ENCODE assay signal across 1 cellular context in the genomic region with DNA sequence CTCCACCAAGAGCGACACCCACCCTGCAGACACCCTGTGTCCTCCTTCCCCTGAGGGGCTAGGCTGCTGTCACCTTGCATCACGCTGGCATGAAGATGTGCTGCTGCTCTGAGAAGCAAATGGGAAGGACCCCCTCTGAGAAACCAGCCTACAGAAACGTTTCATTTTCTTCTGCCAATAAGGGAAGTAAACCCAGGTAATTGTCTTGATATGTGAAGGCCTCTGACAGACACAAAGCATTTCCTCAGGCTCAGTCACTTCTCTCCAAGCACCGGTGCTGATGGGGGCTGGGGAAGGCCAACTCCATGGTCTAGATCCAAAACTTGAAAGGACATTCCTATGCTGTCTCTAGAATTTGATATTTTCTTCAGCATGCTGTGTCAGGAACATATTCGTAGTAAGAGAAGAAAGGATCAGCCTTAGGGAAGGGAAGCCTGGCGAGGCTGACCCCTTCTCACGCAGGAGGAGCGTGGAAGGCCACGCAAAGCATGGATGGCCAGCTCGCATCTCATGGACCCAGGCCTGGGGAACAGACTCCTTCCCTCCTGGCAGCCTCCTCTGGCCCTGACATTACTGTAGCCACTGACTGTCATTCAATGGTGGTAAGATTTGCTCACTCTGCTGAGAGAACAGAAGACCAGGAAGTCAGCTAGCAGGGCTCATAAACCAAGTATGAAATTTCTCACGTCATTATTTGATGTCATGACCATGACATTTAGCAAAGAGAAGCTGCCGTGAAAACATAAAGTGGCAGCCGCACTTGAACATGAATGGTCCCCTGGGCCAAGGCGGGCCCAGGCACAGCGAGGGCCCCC.
TF ChIP-seq lines count a peak whose summit lies in the region.

No MANE protein-coding gene starts in this region.

TF ChIP-seq in GM23338, 12 proteins besides CTCF, POLR2A, EP300 and RAD21 (continued from another document):
- TF ChIP-seq, protein P1, sequence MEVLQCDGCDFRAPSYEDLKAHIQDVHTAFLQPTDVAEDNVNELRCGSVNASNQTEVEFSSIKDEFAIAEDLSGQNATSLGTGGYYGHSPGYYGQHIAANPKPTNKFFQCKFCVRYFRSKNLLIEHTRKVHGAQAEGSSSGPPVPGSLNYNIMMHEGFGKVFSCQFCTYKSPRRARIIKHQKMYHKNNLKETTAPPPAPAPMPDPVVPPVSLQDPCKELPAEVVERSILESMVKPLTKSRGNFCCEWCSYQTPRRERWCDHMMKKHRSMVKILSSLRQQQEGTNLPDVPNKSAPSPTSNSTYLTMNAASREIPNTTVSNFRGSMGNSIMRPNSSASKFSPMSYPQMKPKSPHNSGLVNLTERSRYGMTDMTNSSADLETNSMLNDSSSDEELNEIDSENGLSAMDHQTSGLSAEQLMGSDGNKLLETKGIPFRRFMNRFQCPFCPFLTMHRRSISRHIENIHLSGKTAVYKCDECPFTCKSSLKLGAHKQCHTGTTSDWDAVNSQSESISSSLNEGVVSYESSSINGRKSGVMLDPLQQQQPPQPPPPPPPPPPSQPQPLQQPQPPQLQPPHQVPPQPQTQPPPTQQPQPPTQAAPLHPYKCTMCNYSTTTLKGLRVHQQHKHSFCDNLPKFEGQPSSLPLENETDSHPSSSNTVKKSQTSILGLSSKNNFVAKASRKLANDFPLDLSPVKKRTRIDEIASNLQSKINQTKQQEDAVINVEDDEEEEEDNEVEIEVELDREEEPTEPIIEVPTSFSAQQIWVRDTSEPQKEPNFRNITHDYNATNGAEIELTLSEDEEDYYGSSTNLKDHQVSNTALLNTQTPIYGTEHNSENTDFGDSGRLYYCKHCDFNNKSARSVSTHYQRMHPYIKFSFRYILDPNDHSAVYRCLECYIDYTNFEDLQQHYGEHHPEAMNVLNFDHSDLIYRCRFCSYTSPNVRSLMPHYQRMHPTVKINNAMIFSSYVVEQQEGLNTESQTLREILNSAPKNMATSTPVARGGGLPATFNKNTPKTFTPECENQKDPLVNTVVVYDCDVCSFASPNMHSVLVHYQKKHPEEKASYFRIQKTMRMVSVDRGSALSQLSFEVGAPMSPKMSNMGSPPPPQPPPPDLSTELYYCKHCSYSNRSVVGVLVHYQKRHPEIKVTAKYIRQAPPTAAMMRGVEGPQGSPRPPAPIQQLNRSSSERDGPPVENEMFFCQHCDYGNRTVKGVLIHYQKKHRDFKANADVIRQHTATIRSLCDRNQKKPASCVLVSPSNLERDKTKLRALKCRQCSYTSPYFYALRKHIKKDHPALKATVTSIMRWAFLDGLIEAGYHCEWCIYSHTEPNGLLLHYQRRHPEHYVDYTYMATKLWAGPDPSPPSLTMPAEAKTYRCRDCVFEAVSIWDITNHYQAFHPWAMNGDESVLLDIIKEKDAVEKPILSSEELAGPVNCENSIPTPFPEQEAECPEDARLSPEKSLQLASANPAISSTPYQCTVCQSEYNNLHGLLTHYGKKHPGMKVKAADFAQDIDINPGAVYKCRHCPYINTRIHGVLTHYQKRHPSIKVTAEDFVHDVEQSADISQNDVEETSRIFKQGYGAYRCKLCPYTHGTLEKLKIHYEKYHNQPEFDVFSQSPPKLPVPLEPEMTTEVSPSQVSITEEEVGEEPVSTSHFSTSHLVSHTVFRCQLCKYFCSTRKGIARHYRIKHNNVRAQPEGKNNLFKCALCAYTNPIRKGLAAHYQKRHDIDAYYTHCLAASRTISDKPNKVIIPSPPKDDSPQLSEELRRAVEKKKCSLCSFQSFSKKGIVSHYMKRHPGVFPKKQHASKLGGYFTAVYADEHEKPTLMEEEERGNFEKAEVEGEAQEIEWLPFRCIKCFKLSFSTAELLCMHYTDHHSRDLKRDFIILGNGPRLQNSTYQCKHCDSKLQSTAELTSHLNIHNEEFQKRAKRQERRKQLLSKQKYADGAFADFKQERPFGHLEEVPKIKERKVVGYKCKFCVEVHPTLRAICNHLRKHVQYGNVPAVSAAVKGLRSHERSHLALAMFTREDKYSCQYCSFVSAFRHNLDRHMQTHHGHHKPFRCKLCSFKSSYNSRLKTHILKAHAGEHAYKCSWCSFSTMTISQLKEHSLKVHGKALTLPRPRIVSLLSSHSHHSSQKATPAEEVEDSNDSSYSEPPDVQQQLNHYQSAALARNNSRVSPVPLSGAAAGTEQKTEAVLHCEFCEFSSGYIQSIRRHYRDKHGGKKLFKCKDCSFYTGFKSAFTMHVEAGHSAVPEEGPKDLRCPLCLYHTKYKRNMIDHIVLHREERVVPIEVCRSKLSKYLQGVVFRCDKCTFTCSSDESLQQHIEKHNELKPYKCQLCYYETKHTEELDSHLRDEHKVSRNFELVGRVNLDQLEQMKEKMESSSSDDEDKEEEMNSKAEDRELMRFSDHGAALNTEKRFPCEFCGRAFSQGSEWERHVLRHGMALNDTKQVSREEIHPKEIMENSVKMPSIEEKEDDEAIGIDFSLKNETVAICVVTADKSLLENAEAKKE (CRISPR knock-in tag; IDR thresholded peaks at IDR 0.05) = no peak
- no peak for TF ChIP-seq EZH2phosphoT487 (IDR thresholded peaks at IDR 0.05; ENCODE audit: unreplicated experiment)
- no peak for TF ChIP-seq ZNF114 (CRISPR knock-in tag; IDR thresholded peaks at IDR 0.05)
- no peak for TF ChIP-seq EZH2 (IDR thresholded peaks at IDR 0.05; ENCODE audit: low read depth, unreplicated experiment)
- TF ChIP-seq, protein P2, sequence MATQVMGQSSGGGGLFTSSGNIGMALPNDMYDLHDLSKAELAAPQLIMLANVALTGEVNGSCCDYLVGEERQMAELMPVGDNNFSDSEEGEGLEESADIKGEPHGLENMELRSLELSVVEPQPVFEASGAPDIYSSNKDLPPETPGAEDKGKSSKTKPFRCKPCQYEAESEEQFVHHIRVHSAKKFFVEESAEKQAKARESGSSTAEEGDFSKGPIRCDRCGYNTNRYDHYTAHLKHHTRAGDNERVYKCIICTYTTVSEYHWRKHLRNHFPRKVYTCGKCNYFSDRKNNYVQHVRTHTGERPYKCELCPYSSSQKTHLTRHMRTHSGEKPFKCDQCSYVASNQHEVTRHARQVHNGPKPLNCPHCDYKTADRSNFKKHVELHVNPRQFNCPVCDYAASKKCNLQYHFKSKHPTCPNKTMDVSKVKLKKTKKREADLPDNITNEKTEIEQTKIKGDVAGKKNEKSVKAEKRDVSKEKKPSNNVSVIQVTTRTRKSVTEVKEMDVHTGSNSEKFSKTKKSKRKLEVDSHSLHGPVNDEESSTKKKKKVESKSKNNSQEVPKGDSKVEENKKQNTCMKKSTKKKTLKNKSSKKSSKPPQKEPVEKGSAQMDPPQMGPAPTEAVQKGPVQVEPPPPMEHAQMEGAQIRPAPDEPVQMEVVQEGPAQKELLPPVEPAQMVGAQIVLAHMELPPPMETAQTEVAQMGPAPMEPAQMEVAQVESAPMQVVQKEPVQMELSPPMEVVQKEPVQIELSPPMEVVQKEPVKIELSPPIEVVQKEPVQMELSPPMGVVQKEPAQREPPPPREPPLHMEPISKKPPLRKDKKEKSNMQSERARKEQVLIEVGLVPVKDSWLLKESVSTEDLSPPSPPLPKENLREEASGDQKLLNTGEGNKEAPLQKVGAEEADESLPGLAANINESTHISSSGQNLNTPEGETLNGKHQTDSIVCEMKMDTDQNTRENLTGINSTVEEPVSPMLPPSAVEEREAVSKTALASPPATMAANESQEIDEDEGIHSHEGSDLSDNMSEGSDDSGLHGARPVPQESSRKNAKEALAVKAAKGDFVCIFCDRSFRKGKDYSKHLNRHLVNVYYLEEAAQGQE (IDR thresholded peaks at IDR 0.05; ENCODE audit: unreplicated experiment) = no peak
- TF ChIP-seq POLR2AphosphoS5 (IDR thresholded peaks at IDR 0.05; ENCODE audit: low read depth) = no peak
- no peak for TF ChIP-seq CREB1 (CRISPR knock-in tag; IDR thresholded peaks at IDR 0.05; ENCODE audit: low read depth)
- TF ChIP-seq STAT1 (IDR thresholded peaks at IDR 0.05; ENCODE audit: unreplicated experiment) = no peak
